23 cellular contexts compared by ENCODE assay signal in genomic region chr3:4885322-4885721, GRCh38.
DNase-seq lines count a peak whose midpoint lies in the region; ATAC-seq, FAIRE-seq and TF ChIP-seq lines count a peak whose summit lies in the region.
"Had no signal": no experiment of that assay in that cellular context is flagged by ENCODE, and none has a peak within 500 bp of the region (broad histone marks: within the 10 kb centered on the region; RNA-seq: fewer than 3 reads in every experiment).

No MANE protein-coding gene starts in this region.

- no peak for ATAC-seq in HG02642 (IDR thresholded peaks at IDR 0.05; ENCODE audit: poor library complexity, unreplicated experiment)
- ATAC-seq: GM12878, heart right ventricle had no signal

- no peak overlapping the region for H2BK15ac ChIP-seq in mesenchymal stem cell (ENCODE audit: low read depth, poor library complexity, severe bottlenecking)

- WGBS in mesenchymal stem cell: 91% methylated on average over 3 of the region's 3 CpGs

- no peak overlapping the region for H2BK12ac ChIP-seq in mesenchymal stem cell (ENCODE audit: low read length in 2 of 2)

- CTCF ChIA-PET in RWPE1 (lab: Yijun Ruan, JAX): interaction anchor here (0.6 kb wide), 1 partner anchor 142 kb away, joined by 5 read pairs; no protein-coding TSS in a partner anchor

- H4K91ac ChIP-seq in mesenchymal stem cell (ENCODE audit: low read length): no peak overlapping the region

- H3K23ac ChIP-seq in mesenchymal stem cell (ENCODE audit: low read length in 2 of 2): no peak overlapping the region

- H3K9me3 ChIP-seq in mesenchymal stem cell (ENCODE audit: control insufficient read depth, low read length): no peaks in the 10 kb centered on the region

- no peak overlapping the region for H3K9ac ChIP-seq in mesenchymal stem cell (ENCODE audit: low read length)

- no peak for TF ChIP-seq POLR2A in H54 (IDR thresholded peaks at IDR 0.05; ENCODE audit: low read depth, low read length)

- H3K36me3 ChIP-seq in ACC112 (ENCODE audit: insufficient read depth, low read length): no peaks in the 10 kb centered on the region
- H3K36me3 ChIP-seq in mesenchymal stem cell (ENCODE audit: control insufficient read depth in 1 of 2, insufficient read depth in 2 of 2, low read depth in 1 of 2, low read length in 2 of 2): no peaks in the 10 kb centered on the region
- H3K36me3 ChIP-seq: heart right ventricle had no signal

- FAIRE-seq in H54 (lab: Jason Lieb, UNC): peak; percentile 60
- FAIRE-seq: G401.6, GM12878 had no signal

- TF ChIP-seq CTCF in astrocyte of the spinal cord (IDR thresholded peaks at IDR 0.05; ENCODE audit: low read depth, low read length): no peak
- TF ChIP-seq CTCF in RWPE1 (conservative IDR thresholded peaks at IDR 0.05; ENCODE audit: low read depth): no peak

- POLR2A ChIA-PET in RWPE1 (lab: Yijun Ruan, JAX; ENCODE audit: low non-redundant PET): no interaction called here

- no peak overlapping the region for H3K14ac ChIP-seq in mesenchymal stem cell (ENCODE audit: low read length in 2 of 2)

- H3K4me3 ChIP-seq in ACC112 (ENCODE audit: low read depth, low read length): no peak overlapping the region
- H3K4me3 ChIP-seq in astrocyte of the spinal cord (ENCODE audit: low read depth, low read length): no peak overlapping the region
- no peak overlapping the region for H3K4me3 ChIP-seq in mesenchymal stem cell (ENCODE audit: insufficient read depth in 1 of 2, low read depth in 1 of 2, low read length in 2 of 2)
- H3K4me3 ChIP-seq: GM12878, heart right ventricle had no signal

- H2AK5ac ChIP-seq in mesenchymal stem cell (ENCODE audit: low read length, severe bottlenecking): no peak overlapping the region

- no peaks in the 10 kb centered on the region for H3K79me2 ChIP-seq in ACC112 (ENCODE audit: control insufficient read depth, insufficient read depth, low read length, unreplicated experiment)

- H3K18ac ChIP-seq in mesenchymal stem cell (ENCODE audit: low read depth in 1 of 2, low read length in 2 of 2): no peak overlapping the region

- no peak overlapping the region for H3K4me2 ChIP-seq in mesenchymal stem cell (ENCODE audit: low read length, poor library complexity, severe bottlenecking)

- H3K4ac ChIP-seq in mesenchymal stem cell (ENCODE audit: low read depth in 1 of 2, low read length in 2 of 2): no peak overlapping the region

- in situ Hi-C loops in astrocyte of the spinal cord (cut with HindIII; ENCODE audit: low sequenced_read_pairs): no loop called here

- H4K8ac ChIP-seq in mesenchymal stem cell (ENCODE audit: low read length): no peak overlapping the region

- no peak overlapping the region for H2BK5ac ChIP-seq in mesenchymal stem cell (ENCODE audit: low read depth, low read length, poor library complexity, severe bottlenecking)

- no peak for DNase-seq in H54 (ENCODE audit: insufficient read length, low spot score)
- DNase-seq in astrocyte of the spinal cord (ENCODE audit: low read depth, low spot score): peak; percentile 75
- DNase-seq in mesenchymal stem cell: no peak
- DNase-seq in cortex of kidney (lab: John Stamatoyannopoulos, UW): no peak
- no peak for DNase-seq in NCI-H69 (lab: John Stamatoyannopoulos, UW)
- no peak for DNase-seq in RWPE1 (ENCODE audit: low spot score)
- DNase-seq: activated CD4-positive, alpha-beta T cell treated with anti-CD3 and anti-CD28 coated beads for 48 hours; activated CD8-positive, alpha-beta memory T cell treated with anti-CD3 and anti-CD28 coated beads, Interleukin-2, amount 50 U/mL, for 48 hours; activated naive CD4-positive, alpha-beta T cell treated with anti-CD3 and anti-CD28 coated beads for 36 hours; AML-193; effector CD8-positive, alpha-beta T cell; heart right ventricle; IMR-90; MV-4-11; NCI-H2081 treated with DMSO at 0.1 percent for 48 hours; NCI-H748 treated with DMSO at 0.1 percent for 48 hours; OCI-M1; stimulated activated CD4-positive, alpha-beta T cell treated with anti-CD3 and anti-CD28 coated beads, Interleukin-1b, Interleukin-23, amount 100 ng/mL, for 48 hours; T1000 had no signal

- no peak overlapping the region for H2BK120ac ChIP-seq in mesenchymal stem cell (ENCODE audit: low read depth, low read length)

- H3K4me1 ChIP-seq in ACC112 (ENCODE audit: control insufficient read depth, insufficient read depth, low read length, unreplicated experiment) (no peaks in the 10 kb centered on the region), mesenchymal stem cell (ENCODE audit: control insufficient read depth, insufficient read depth, low read depth, low read length) (no peaks in the 10 kb centered on the region)

- H3K27me3 ChIP-seq in ACC112 (ENCODE audit: insufficient read depth, low read length) (no peaks in the 10 kb centered on the region), mesenchymal stem cell (ENCODE audit: control insufficient read depth in 1 of 2, insufficient read depth in 1 of 2, low read length in 2 of 2) (no peaks in the 10 kb centered on the region)
- H3K27me3 ChIP-seq: heart right ventricle had no signal

- H3K27ac ChIP-seq in ACC112 (ENCODE audit: low read depth, low read length): no peak overlapping the region
- H3K27ac ChIP-seq in mesenchymal stem cell (ENCODE audit: low read length, poor library complexity, severe bottlenecking): peak overlapping the region; percentile 22
- no peak overlapping the region for H3K27ac ChIP-seq in RWPE1
- H3K27ac ChIP-seq: heart right ventricle had no signal

- H3K79me1 ChIP-seq in mesenchymal stem cell (replicated peaks; ENCODE audit: low read length, poor library complexity, severe bottlenecking): no peaks in the 10 kb centered on the region

- H2AFZ ChIP-seq in ACC112 (ENCODE audit: low read length, unreplicated experiment): peak overlapping the region; percentile 41
- H2AFZ ChIP-seq in mesenchymal stem cell (ENCODE audit: low read depth, low read length): no peak overlapping the region
